Comparison of ENCODE assay signal across 2 cellular contexts in genomic region chr13:80313668-80314278, GRCh38.
TF ChIP-seq lines count a peak whose summit lies in the region.

No MANE protein-coding gene starts in this region.

TF ChIP-seq in liver, 16 proteins besides CTCF, POLR2A, EP300 and RAD21 (continued from another document):
- TF ChIP-seq ZBTB33 (IDR thresholded peaks at IDR 0.05) (no peak), HNF4A (conservative IDR thresholded peaks at IDR 0.05) (peak; percentile 38), NR2F2 (IDR thresholded peaks at IDR 0.05) (no peak)
TF ChIP-seq in liver: peak in this region for 1.

TF ChIP-seq in HepG2, 621 proteins besides CTCF, POLR2A, EP300 and RAD21 (continued from another document):
- TF ChIP-seq HNF1A (IDR thresholded peaks at IDR 0.05; ENCODE audit: low read depth) (no peak), HNF1A (CRISPR knock-in tag; IDR thresholded peaks at IDR 0.05; ENCODE audit: borderline replicate concordance) (no peak), KDM1A (CRISPR knock-in tag; IDR thresholded peaks at IDR 0.05) (no peak), ZNF296 (CRISPR knock-in tag; conservative IDR thresholded peaks at IDR 0.05) (no peak), ZNF780A (CRISPR knock-in tag; IDR thresholded peaks at IDR 0.05) (no peak), KAT2B (IDR thresholded peaks at IDR 0.05; ENCODE audit: borderline replicate concordance, low read depth, low read length) (no peak), MYNN (CRISPR knock-in tag; IDR thresholded peaks at IDR 0.05; ENCODE audit: low read depth) (no peak), TBX2 (CRISPR knock-in tag; IDR thresholded peaks at IDR 0.05; ENCODE audit: borderline replicate concordance) (no peak), XRCC5 (optimal IDR thresholded peaks at IDR 0.05; ENCODE audit: low read length) (no peak), TEF (CRISPR knock-in tag; IDR thresholded peaks at IDR 0.05) (no peak), ZNF235 (CRISPR knock-in tag; IDR thresholded peaks at IDR 0.05; ENCODE audit: borderline replicate concordance) (no peak), PHF5A (CRISPR knock-in tag; IDR thresholded peaks at IDR 0.05; ENCODE audit: low read depth, unreplicated experiment) (no peak)
